Comparison of ENCODE assay signal across 28 cellular contexts in genomic region chr5:62212648-62213047, GRCh38.
"Had no signal": no experiment of that assay in that cellular context is flagged by ENCODE, and none has a peak within 500 bp of the region (broad histone marks: within the 10 kb centered on the region; RNA-seq: fewer than 3 reads in every experiment).

No MANE protein-coding gene starts in this region.

- H3K27ac ChIP-seq: adrenal gland, body of pancreas, brain microvascular endothelial cell, breast epithelium, VCaP had no signal

- H3K9me3 ChIP-seq: adrenal gland, body of pancreas, breast epithelium had no signal

- DNase-seq: activated B cell treated with CpG ODN at 0.5 μM for 24 hours; activated CD4-positive, alpha-beta memory T cell treated with anti-CD3 and anti-CD28 coated beads for 36 hours; activated CD4-positive, alpha-beta T cell treated with anti-CD3 and anti-CD28 coated beads for 4 hours; activated CD4-positive, alpha-beta T cell treated with anti-CD3 and anti-CD28 coated beads, Interleukin-2, amount 10 ng/mL, durations not matched to agents 24 days and 14 days; activated CD4-positive, alpha-beta T cell treated with anti-CD3 and anti-CD28 coated beads, Interleukin-2, amount 50 U/mL, for 1 hour; activated CD4-positive, alpha-beta T cell treated with anti-CD3 and anti-CD28 coated beads, Interleukin-2, amount 50 U/mL, for 4 hours; activated CD4-positive, CD25-positive, alpha-beta regulatory T cell treated with anti-CD3 and anti-CD28 coated beads, Interleukin-2, amount 50 U/mL, for 72 hours; activated CD8-positive, alpha-beta memory T cell treated with anti-CD3 and anti-CD28 coated beads, Interleukin-2, amount 50 U/mL, for 4 hours; activated CD8-positive, alpha-beta T cell treated with anti-CD3 and anti-CD28 coated beads for 36 hours; activated effector memory CD4-positive, alpha-beta T cell treated with Interleukin-2 at 50 U/mL for 16 hours; activated gamma-delta T cell; activated naive CD4-positive, alpha-beta T cell treated with anti-CD3 and anti-CD28 coated beads, Interleukin-2, amount 50 U/mL, for 16 hours; activated naive CD4-positive, alpha-beta T cell treated with Interleukin-2 at 50 U/mL for 16 hours; activated naive CD8-positive, alpha-beta T cell treated with anti-CD3 and anti-CD28 coated beads for 36 hours; activated T-cell treated with anti-CD3 and anti-CD28 coated beads for 4 hours; activated T-cell treated with anti-CD3 and anti-CD28 coated beads, Interleukin-2, amount 50 U/mL, for 24 hours; activated T-cell treated with anti-CD3 and anti-CD28 coated beads, Interleukin-2, amount 50 U/mL, for 48 hours; adrenal gland; amniotic stem cell; aorta; body of pancreas; brain microvascular endothelial cell; central memory CD4-positive, alpha-beta T cell; T-helper 2 cell; T-helper 9 cell had no signal

- H3K4me1 ChIP-seq: adrenal gland, body of pancreas, breast epithelium had no signal

- ATAC-seq: activated CD8-positive, alpha-beta T cell treated with anti-CD3 and anti-CD28 coated beads for 36 hours; activated naive CD4-positive, alpha-beta T cell treated with anti-CD3 and anti-CD28 coated beads, Interleukin-2, amount 50 U/mL, for 72 hours; body of pancreas had no signal

- H3K4me3 ChIP-seq: adrenal gland, body of pancreas, breast epithelium had no signal

- H3K36me3 ChIP-seq: adrenal gland, brain microvascular endothelial cell, breast epithelium had no signal

- H3K27me3 ChIP-seq: adrenal gland, body of pancreas, brain microvascular endothelial cell, breast epithelium had no signal
